1 cellular context compared by ENCODE assay signal in genomic region chr1:201984446-201984845, GRCh38.
TF ChIP-seq lines count a peak whose summit lies in the region.

No MANE protein-coding gene starts in this region.

TF ChIP-seq in HepG2, 621 proteins besides CTCF, POLR2A, EP300 and RAD21:
- TF ChIP-seq HNRNPL (IDR thresholded peaks at IDR 0.05; ENCODE audit: low read depth, low read length): no peak
- TF ChIP-seq MAFF (IDR thresholded peaks at IDR 0.05; ENCODE audit: low read depth, low read length): peak; percentile 99
- TF ChIP-seq NFAT5 (CRISPR knock-in tag; IDR thresholded peaks at IDR 0.05): no peak
- 0 out of 2 replicates have a peak, but pooled peaks have one; percentile 8 for TF ChIP-seq RFX5 (IDR thresholded peaks at IDR 0.05; ENCODE audit: low read depth, low read length)
- TF ChIP-seq ZBTB43 (CRISPR knock-in tag; conservative IDR thresholded peaks at IDR 0.05): no peak
- TF ChIP-seq ARID5B (CRISPR knock-in tag; IDR thresholded peaks at IDR 0.05): no peak
- peak; percentile 97 to 99 for TF ChIP-seq MAFK (conservative IDR thresholded peaks at IDR 0.05 in 1 of 2, IDR thresholded peaks at IDR 0.05 in 1 of 2; ENCODE audit: low read length in 2 of 2)
- no peak for TF ChIP-seq SOX6 (IDR thresholded peaks at IDR 0.05)
- no peak for TF ChIP-seq SOX6 (CRISPR knock-in tag; IDR thresholded peaks at IDR 0.05)
- TF ChIP-seq ZNF296 (CRISPR knock-in tag; conservative IDR thresholded peaks at IDR 0.05): no peak
- TF ChIP-seq SMARCC2 (IDR thresholded peaks at IDR 0.05): no peak
- TF ChIP-seq GABPB1 (CRISPR knock-in tag; IDR thresholded peaks at IDR 0.05): no peak
- TF ChIP-seq NFE2L2 (IDR thresholded peaks at IDR 0.05; ENCODE audit: low read length): 0 out of 2 replicates have a peak, but pooled peaks have one; percentile 6
- no peak for TF ChIP-seq ZFP91 (CRISPR knock-in tag; IDR thresholded peaks at IDR 0.05; ENCODE audit: borderline replicate concordance)
- no peak for TF ChIP-seq TAF15 (IDR thresholded peaks at IDR 0.05; ENCODE audit: low read depth, low read length, poor library complexity, severe bottlenecking)
- no peak for TF ChIP-seq SCMH1 (CRISPR knock-in tag; IDR thresholded peaks at IDR 0.05; ENCODE audit: borderline replicate concordance)
- no peak for TF ChIP-seq NPAS2 (CRISPR knock-in tag; IDR thresholded peaks at IDR 0.05; ENCODE audit: borderline replicate concordance)
- TF ChIP-seq MAF1 (CRISPR knock-in tag; IDR thresholded peaks at IDR 0.05; ENCODE audit: borderline replicate concordance): no peak
- no peak for TF ChIP-seq ZNF720 (CRISPR knock-in tag; IDR thresholded peaks at IDR 0.05)
- no peak for TF ChIP-seq CSRNP2 (CRISPR knock-in tag; conservative IDR thresholded peaks at IDR 0.05; ENCODE audit: low read depth)
- no peak for TF ChIP-seq HOXA5 (CRISPR knock-in tag; IDR thresholded peaks at IDR 0.05)
- no peak for TF ChIP-seq GMEB2 (CRISPR knock-in tag; IDR thresholded peaks at IDR 0.05; ENCODE audit: low read depth)
